ENCODE assay signal across 1 cellular context in the genomic region with DNA sequence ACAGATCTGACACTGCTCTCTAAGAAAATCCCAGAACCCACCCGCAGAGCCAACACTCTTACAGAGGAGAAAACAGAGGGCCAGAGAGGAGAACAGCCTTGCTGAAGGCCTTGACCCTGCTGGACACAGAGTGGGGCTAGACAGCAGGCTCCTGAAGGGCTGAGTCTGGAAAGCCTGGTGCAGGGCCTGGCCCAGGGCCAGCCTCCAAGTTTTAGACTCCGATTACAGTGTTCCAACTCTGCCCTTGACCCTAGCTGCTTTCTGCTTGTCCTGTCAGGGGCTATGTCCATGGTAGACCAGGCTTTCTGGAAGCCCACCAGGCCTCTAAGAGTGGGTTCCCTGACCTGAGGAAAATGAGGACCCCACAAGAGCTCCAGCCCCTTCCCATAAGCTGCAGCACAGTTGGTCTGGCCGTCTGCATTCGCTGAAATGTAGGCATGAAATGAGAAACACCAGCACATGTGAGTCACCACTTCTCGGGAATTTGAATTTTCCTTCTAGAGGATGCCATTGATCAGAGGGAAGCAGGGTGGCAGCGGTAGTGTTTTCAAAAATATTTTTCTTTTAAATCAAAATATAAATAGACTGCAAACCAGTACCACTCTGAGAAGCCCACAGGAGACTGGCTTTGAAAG.
TF ChIP-seq lines count a peak whose summit lies in the region.

No MANE protein-coding gene starts in this region.

TF ChIP-seq in H1, 55 proteins besides CTCF, POLR2A, EP300 and RAD21:
- no peak for TF ChIP-seq BRCA1 (IDR thresholded peaks at IDR 0.05; ENCODE audit: low read depth, low read length)
- TF ChIP-seq, protein P1, sequence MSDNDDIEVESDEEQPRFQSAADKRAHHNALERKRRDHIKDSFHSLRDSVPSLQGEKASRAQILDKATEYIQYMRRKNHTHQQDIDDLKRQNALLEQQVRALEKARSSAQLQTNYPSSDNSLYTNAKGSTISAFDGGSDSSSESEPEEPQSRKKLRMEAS (IDR thresholded peaks at IDR 0.05), result no peak
- no peak for TF ChIP-seq SP1 (IDR thresholded peaks at IDR 0.05; ENCODE audit: low read depth, low read length)
- TF ChIP-seq SIN3A (conservative IDR thresholded peaks at IDR 0.05 in 1 of 2, IDR thresholded peaks at IDR 0.05 in 1 of 2; ENCODE audit: low read depth in 1 of 2, low read length in 2 of 2), result no peak
- TF ChIP-seq TBP (IDR thresholded peaks at IDR 0.05; ENCODE audit: low read depth, low read length), result no peak
- no peak for TF ChIP-seq ASH2L (IDR thresholded peaks at IDR 0.05; ENCODE audit: low read length)
- no peak for TF ChIP-seq TAF7 (optimal IDR thresholded peaks at IDR 0.05; ENCODE audit: borderline replicate concordance, low read depth, low read length)
- TF ChIP-seq CREB1 (IDR thresholded peaks at IDR 0.05), result no peak
- no peak for TF ChIP-seq KDM1A (IDR thresholded peaks at IDR 0.05; ENCODE audit: borderline replicate concordance, low read length)
